2 cellular contexts compared by ENCODE assay signal in genomic region chr11:71301046-71301857, GRCh38.
TF ChIP-seq lines count a peak whose summit lies in the region.

No MANE protein-coding gene starts in this region.

TF ChIP-seq in A549, 52 proteins besides CTCF, POLR2A, EP300 and RAD21:
- TF ChIP-seq USF2 (IDR thresholded peaks at IDR 0.05): no peak
- no peak for TF ChIP-seq REST (IDR thresholded peaks at IDR 0.05)
- no peak for TF ChIP-seq EHMT2 (IDR thresholded peaks at IDR 0.05; ENCODE audit: low read depth)
- no peak for TF ChIP-seq KDM5A (IDR thresholded peaks at IDR 0.05)
- no peak for TF ChIP-seq NPAS2 (CRISPR knock-in tag; IDR thresholded peaks at IDR 0.05; ENCODE audit: borderline replicate concordance)
- TF ChIP-seq, protein P1, sequence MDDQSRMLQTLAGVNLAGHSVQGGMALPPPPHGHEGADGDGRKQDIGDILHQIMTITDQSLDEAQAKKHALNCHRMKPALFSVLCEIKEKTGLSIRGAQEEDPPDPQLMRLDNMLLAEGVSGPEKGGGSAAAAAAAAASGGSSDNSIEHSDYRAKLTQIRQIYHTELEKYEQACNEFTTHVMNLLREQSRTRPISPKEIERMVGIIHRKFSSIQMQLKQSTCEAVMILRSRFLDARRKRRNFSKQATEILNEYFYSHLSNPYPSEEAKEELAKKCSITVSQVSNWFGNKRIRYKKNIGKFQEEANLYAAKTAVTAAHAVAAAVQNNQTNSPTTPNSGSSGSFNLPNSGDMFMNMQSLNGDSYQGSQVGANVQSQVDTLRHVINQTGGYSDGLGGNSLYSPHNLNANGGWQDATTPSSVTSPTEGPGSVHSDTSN (IDR thresholded peaks at IDR 0.05): no peak

TF ChIP-seq in GM12891, 5 proteins besides CTCF, POLR2A, EP300 and RAD21:
- no peak for TF ChIP-seq PAX5 (IDR thresholded peaks at IDR 0.05; ENCODE audit: insufficient read depth, low read length, severe bottlenecking)
TF ChIP-seq in GM12891: peak in this region for 0.
